Comparison of ENCODE assay signal across 12 cellular contexts in genomic region chr1:180365039-180365438, GRCh38.
DNase-seq lines count a peak whose midpoint lies in the region; ATAC-seq, FAIRE-seq and TF ChIP-seq lines count a peak whose summit lies in the region.
"Had no signal": no experiment of that assay in that cellular context is flagged by ENCODE, and none has a peak within 500 bp of the region (broad histone marks: within the 10 kb centered on the region; RNA-seq: fewer than 3 reads in every experiment).

No MANE protein-coding gene starts in this region.

- peak; percentile 44; the same call in 1 of the 2 replicates for TF ChIP-seq CTCF in A673 (conservative IDR thresholded peaks at IDR 0.05; ENCODE audit: low read depth, low read length)
- peak; percentile 22 for TF ChIP-seq CTCF in fibroblast of mammary gland (conservative IDR thresholded peaks at IDR 0.05; ENCODE audit: control insufficient read depth, insufficient read depth, low read depth, low read length)
- no peak for TF ChIP-seq CTCF in activated CD8-positive, alpha-beta T cell treated with anti-CD3 and anti-CD28 coated beads for 36 hours (IDR thresholded peaks at IDR 0.05)

- H3K4me3 ChIP-seq in A673 (ENCODE audit: low read depth, low read length, poor library complexity, severe bottlenecking): no peak overlapping the region
- H3K4me3 ChIP-seq in fibroblast of mammary gland (ENCODE audit: control insufficient read depth, low read depth, low read length): no peak overlapping the region
- H3K4me3 ChIP-seq: coronary artery had no signal

- CTCF ChIA-PET in A673 (lab: Charles Lee): no interaction called here
- CTCF ChIA-PET in activated naive CD4-positive, alpha-beta T cell treated with anti-CD3 and anti-CD28 coated beads, Interleukin-2, amount 10 ng/mL, durations not matched to agents 7 days and 5 days (lab: Charles Lee): interaction anchor here (1.5 kb wide), 1 partner anchor 51 kb away, joined by 5 read pairs; no protein-coding TSS in a partner anchor
- CTCF ChIA-PET in activated CD8-positive, alpha-beta T cell treated with anti-CD3 and anti-CD28 coated beads for 36 hours (lab: Charles Lee): interaction anchor here (0.7 to 1.0 kb wide), 4 partner anchors 8 to 124 kb away, joined by 3 to 4 read pairs (median 3); no protein-coding TSS in a partner anchor

- no peaks in the 10 kb centered on the region for H3K36me3 Mint-ChIP-seq in activated naive CD4-positive, alpha-beta T cell treated with anti-CD3 and anti-CD28 coated beads, Interleukin-2, amount 10 ng/mL, durations not matched to agents 7 days and 5 days
- H3K36me3 Mint-ChIP-seq in activated CD8-positive, alpha-beta T cell treated with anti-CD3 and anti-CD28 coated beads for 36 hours (ENCODE audit: low read depth): peaks cover 10% of the 10 kb centered on the region

- TF ChIP-seq POLR2A in H54 (IDR thresholded peaks at IDR 0.05; ENCODE audit: low read depth, low read length): no peak

- H3K27me3 Mint-ChIP-seq in activated naive CD4-positive, alpha-beta T cell treated with anti-CD3 and anti-CD28 coated beads, Interleukin-2, amount 10 ng/mL, durations not matched to agents 7 days and 5 days: no peaks in the 10 kb centered on the region
- H3K27me3 Mint-ChIP-seq in activated CD8-positive, alpha-beta T cell treated with anti-CD3 and anti-CD28 coated beads for 36 hours: no peaks in the 10 kb centered on the region
- H3K27me3 Mint-ChIP-seq: B cell had no signal

- ATAC-seq in activated CD8-positive, alpha-beta T cell treated with anti-CD3 and anti-CD28 coated beads for 36 hours: no peak

- no peaks in the 10 kb centered on the region for H3K36me3 ChIP-seq in A673 (ENCODE audit: insufficient read depth, low read length, poor library complexity, severe bottlenecking)

- H3K27ac Mint-ChIP-seq in activated naive CD4-positive, alpha-beta T cell treated with anti-CD3 and anti-CD28 coated beads, Interleukin-2, amount 10 ng/mL, durations not matched to agents 7 days and 5 days: no peak overlapping the region
- H3K27ac Mint-ChIP-seq in activated CD8-positive, alpha-beta T cell treated with anti-CD3 and anti-CD28 coated beads for 36 hours: no peak overlapping the region
- H3K27ac Mint-ChIP-seq: activated T-helper 1 cell treated with anti-CD3 and anti-CD28 coated beads, Interleukin-12 subunit alpha, Interleukin-12 subunit beta, Interleukin-2, Interleukin-4 antibody, amounts not matched to agents 30 ng/mL and 10 ng/mL and 1 ng/mL, durations not matched to agents 14 hours and 24 hours and 36 hours; B cell had no signal

- FAIRE-seq in H54 (lab: Jason Lieb, UNC): peak; percentile 57
- FAIRE-seq: GM18507 had no signal

- H3K27ac ChIP-seq in A673 (ENCODE audit: low read depth, low read length, poor library complexity, severe bottlenecking): no peak overlapping the region
- H3K27ac ChIP-seq: coronary artery had no signal

- H3K4me1 ChIP-seq in A673 (ENCODE audit: insufficient read depth, low read length, poor library complexity, severe bottlenecking): peaks cover 5% of the 10 kb centered on the region

- BruUV-seq in A673 (replicated peaks; lab: Mats Ljungman, UMichigan): no TSS peak

- DNase-seq in A673 (ENCODE audit: low spot score): peak; percentile 19
- DNase-seq in H54 (ENCODE audit: insufficient read length, low spot score): no peak
- peak; percentile 12 for DNase-seq in NOMO-1 treated with dmso at 0.1 percent for 144 hours (lab: John Stamatoyannopoulos, UW; ENCODE audit: unreplicated experiment)
- peak; percentile 11 for DNase-seq in fibroblast of mammary gland (ENCODE audit: low read depth)
- DNase-seq in NCI-H510A (lab: John Stamatoyannopoulos, UW): no peak
- DNase-seq in activated naive CD4-positive, alpha-beta T cell treated with anti-CD3 and anti-CD28 coated beads, Interleukin-2, amount 10 ng/mL, durations not matched to agents 7 days and 5 days: no peak
- DNase-seq in activated CD8-positive, alpha-beta T cell treated with anti-CD3 and anti-CD28 coated beads for 36 hours: no peak
- no peak for DNase-seq in NCI-H1092 (lab: John Stamatoyannopoulos, UW)

- H3K9me3 ChIP-seq in A673 (ENCODE audit: low read depth, low read length, poor library complexity, severe bottlenecking): no peaks in the 10 kb centered on the region

- H3K4me1 Mint-ChIP-seq in activated naive CD4-positive, alpha-beta T cell treated with anti-CD3 and anti-CD28 coated beads, Interleukin-2, amount 10 ng/mL, durations not matched to agents 7 days and 5 days: no peaks in the 10 kb centered on the region
- H3K4me1 Mint-ChIP-seq in activated CD8-positive, alpha-beta T cell treated with anti-CD3 and anti-CD28 coated beads for 36 hours (ENCODE audit: low read depth): peaks cover 7% of the 10 kb centered on the region
- H3K4me1 Mint-ChIP-seq: B cell had no signal

- POLR2A ChIA-PET in A673 (lab: Charles Lee; ENCODE audit: low non-redundant PET): no interaction called here
- POLR2A ChIA-PET in activated CD8-positive, alpha-beta T cell treated with anti-CD3 and anti-CD28 coated beads for 36 hours (lab: Charles Lee): no interaction called here

- intact Hi-C loops in A673 (cut with micrococcal nuclease; ENCODE audit: unreplicated experiment): no loop called here
- intact Hi-C loops in activated CD8-positive, alpha-beta T cell treated with anti-CD3 and anti-CD28 coated beads for 36 hours (cut with micrococcal nuclease): loop anchor here (10.0 kb wide), 1 partner anchor 110 kb away; no protein-coding TSS in a partner anchor

- no peak overlapping the region for H3K4me3 Mint-ChIP-seq in activated naive CD4-positive, alpha-beta T cell treated with anti-CD3 and anti-CD28 coated beads, Interleukin-2, amount 10 ng/mL, durations not matched to agents 7 days and 5 days
- no peak overlapping the region for H3K4me3 Mint-ChIP-seq in activated CD8-positive, alpha-beta T cell treated with anti-CD3 and anti-CD28 coated beads for 36 hours
- H3K4me3 Mint-ChIP-seq: activated T-helper 1 cell treated with anti-CD3 and anti-CD28 coated beads, Interleukin-12 subunit alpha, Interleukin-12 subunit beta, Interleukin-2, Interleukin-4 antibody, amounts not matched to agents 30 ng/mL and 10 ng/mL and 1 ng/mL, durations not matched to agents 14 hours and 24 hours and 36 hours; B cell had no signal

- no peaks in the 10 kb centered on the region for H3K9me3 Mint-ChIP-seq in activated naive CD4-positive, alpha-beta T cell treated with anti-CD3 and anti-CD28 coated beads, Interleukin-2, amount 10 ng/mL, durations not matched to agents 7 days and 5 days
- H3K9me3 Mint-ChIP-seq in activated CD8-positive, alpha-beta T cell treated with anti-CD3 and anti-CD28 coated beads for 36 hours: peaks cover 2% of the 10 kb centered on the region
- H3K9me3 Mint-ChIP-seq: activated T-helper 1 cell treated with anti-CD3 and anti-CD28 coated beads, Interleukin-12 subunit alpha, Interleukin-12 subunit beta, Interleukin-2, Interleukin-4 antibody, amounts not matched to agents 30 ng/mL and 10 ng/mL and 1 ng/mL, durations not matched to agents 14 hours and 24 hours and 36 hours had no signal

- no peaks in the 10 kb centered on the region for H3K27me3 ChIP-seq in A673 (replicated peaks; ENCODE audit: insufficient read depth, low read depth, low read length, poor library complexity)

Comparison
In these comparisons a context has a peak if more than half of its experiments do, and no peak if none do; other contexts are left out.
1. DNase-seq: peak in A673 (single experiment), NOMO-1 treated with dmso at 0.1 percent for 144 hours (single experiment) and fibroblast of mammary gland (single experiment); none in H54 (single experiment), NCI-H510A (single experiment), activated naive CD4-positive, alpha-beta T cell treated with anti-CD3 and anti-CD28 coated beads, Interleukin-2, amount 10 ng/mL, durations not matched to agents 7 days and 5 days (single experiment), activated CD8-positive, alpha-beta T cell treated with anti-CD3 and anti-CD28 coated beads for 36 hours (single experiment) and NCI-H1092 (single experiment).